ENCODE assay signal across 8 cellular contexts in the genomic region with DNA sequence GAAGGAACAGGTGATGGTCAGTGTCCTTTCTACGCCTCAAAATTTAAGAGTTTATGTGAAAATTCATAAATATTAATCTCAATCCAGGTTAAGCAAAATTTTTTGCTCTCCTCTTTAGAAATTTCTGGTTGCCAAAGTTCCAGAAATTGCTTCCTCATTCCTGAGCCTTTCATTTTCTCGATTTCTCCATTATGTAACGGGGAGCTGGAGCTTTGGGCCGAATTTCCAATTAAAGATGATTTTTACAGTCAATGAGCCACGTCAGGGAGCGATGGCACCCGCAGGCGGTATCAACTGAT. TPM values are rescaled to one million over a fixed set of nuclear protein-coding genes. Genes with fewer than 3 reads are reported as not detected.
DNase-seq lines count a peak whose midpoint lies in the region; ATAC-seq and TF ChIP-seq lines count a peak whose summit lies in the region.

No MANE protein-coding gene starts in this region.

- peak overlapping the region; percentile 18 for H2AFZ ChIP-seq in mesenchymal stem cell (ENCODE audit: low read depth, low read length)

- no peak for TF ChIP-seq POLR2A in heart left ventricle (IDR thresholded peaks at IDR 0.05)

- no peak overlapping the region for H3K14ac ChIP-seq in mesenchymal stem cell (ENCODE audit: low read length in 2 of 2)

- 12 to 14% (median 14%) methylated on average over 8 of the region's 8 CpGs for WGBS in heart left ventricle, 4 donors
- WGBS in mesenchymal stem cell: 1% methylated on average over 7 of the region's 8 CpGs

- intact Hi-C loops in heart left ventricle (cut with DNase I) (no loop called here), left cardiac atrium (cut with DNase I) (no loop called here), upper lobe of right lung (cut with DNase I) (no loop called here)

- peak overlapping the region; percentile 30 for H4K8ac ChIP-seq in mesenchymal stem cell (ENCODE audit: low read length)

- in situ Hi-C loops in brain microvascular endothelial cell (cut with HindIII; ENCODE audit: low pct_ligation_motif_present, low sequenced_read_pairs): no loop called here

- H2AK5ac ChIP-seq in mesenchymal stem cell (ENCODE audit: low read length, severe bottlenecking): no peak overlapping the region

- no peak overlapping the region for H3K4ac ChIP-seq in mesenchymal stem cell (ENCODE audit: low read depth in 1 of 2, low read length in 2 of 2)

- H2BK12ac ChIP-seq in mesenchymal stem cell (ENCODE audit: low read length in 2 of 2): no peak overlapping the region

- TF ChIP-seq CTCF in heart left ventricle (IDR thresholded peaks at IDR 0.05): no peak
- TF ChIP-seq CTCF in brain microvascular endothelial cell (IDR thresholded peaks at IDR 0.05; ENCODE audit: low read depth, low read length, missing control alignments): no peak
- no peak for TF ChIP-seq CTCF in upper lobe of right lung (IDR thresholded peaks at IDR 0.05)

- H2BK120ac ChIP-seq in mesenchymal stem cell (ENCODE audit: low read depth, low read length): no peak overlapping the region

- H3K36me3 ChIP-seq in heart left ventricle: no peaks in the 10 kb centered on the region
- H3K36me3 ChIP-seq in brain microvascular endothelial cell (replicated peaks): no peaks in the 10 kb centered on the region
- H3K36me3 ChIP-seq in mesenchymal stem cell (ENCODE audit: control insufficient read depth in 1 of 2, insufficient read depth in 2 of 2, low read depth in 1 of 2, low read length in 2 of 2): peaks cover 0 to 13% of the 10 kb centered on the region in 2 experiments
- no peaks in the 10 kb centered on the region for H3K36me3 ChIP-seq in upper lobe of right lung

- H3K9me3 ChIP-seq in heart left ventricle (no peaks in the 10 kb centered on the region), mesenchymal stem cell (ENCODE audit: control insufficient read depth, low read length) (no peaks in the 10 kb centered on the region), upper lobe of right lung (no peaks in the 10 kb centered on the region)

- ATAC-seq in heart left ventricle: no peak
- no peak for ATAC-seq in left cardiac atrium
- ATAC-seq in upper lobe of right lung: no peak
- no peak for ATAC-seq in GM21423 (IDR thresholded peaks at IDR 0.05; ENCODE audit: unreplicated experiment)
- no peak for ATAC-seq in HG02973 (IDR thresholded peaks at IDR 0.05; ENCODE audit: unreplicated experiment)

- peak overlapping the region; percentile 95 for H3K9ac ChIP-seq in mesenchymal stem cell (ENCODE audit: low read length)

- no peaks in the 10 kb centered on the region for H3K27me3 ChIP-seq in heart left ventricle
- H3K27me3 ChIP-seq in brain microvascular endothelial cell (replicated peaks): no peaks in the 10 kb centered on the region
- H3K27me3 ChIP-seq in mesenchymal stem cell (ENCODE audit: control insufficient read depth in 1 of 2, insufficient read depth in 1 of 2, low read length in 2 of 2): peaks cover 0 to 9% of the 10 kb centered on the region in 2 experiments
- no peaks in the 10 kb centered on the region for H3K27me3 ChIP-seq in upper lobe of right lung

- H4K91ac ChIP-seq in mesenchymal stem cell (ENCODE audit: low read length): no peak overlapping the region

- H2BK15ac ChIP-seq in mesenchymal stem cell (ENCODE audit: low read depth, poor library complexity, severe bottlenecking): no peak overlapping the region

- H3K18ac ChIP-seq in mesenchymal stem cell (ENCODE audit: low read depth in 1 of 2, low read length in 2 of 2): peak overlapping the region; percentile 43 to 92

- peak overlapping the region; percentile 72 to 98 (median 88) for H3K4me3 ChIP-seq in heart left ventricle
- H3K4me3 ChIP-seq in brain microvascular endothelial cell (ENCODE audit: low read depth, low read length): peak overlapping the region; percentile 64
- H3K4me3 ChIP-seq in mesenchymal stem cell (ENCODE audit: insufficient read depth in 1 of 2, low read depth in 1 of 2, low read length in 2 of 2): peak overlapping the region; percentile 77 to 80
- H3K4me3 ChIP-seq in upper lobe of right lung: peak overlapping the region; percentile 85

- peaks cover 4% of the 10 kb centered on the region for H3K79me1 ChIP-seq in mesenchymal stem cell (replicated peaks; ENCODE audit: low read length, poor library complexity, severe bottlenecking)

- H2BK5ac ChIP-seq in mesenchymal stem cell (ENCODE audit: low read depth, low read length, poor library complexity, severe bottlenecking): no peak overlapping the region

- DNase-seq in heart left ventricle (no peak), left cardiac atrium (no peak), brain microvascular endothelial cell (no peak), mesenchymal stem cell (no peak), upper lobe of right lung (no peak), NCI-H446 treated with DMSO at 0.1 percent for 48 hours (lab: John Stamatoyannopoulos, UW) (no peak)

- H3K4me2 ChIP-seq in mesenchymal stem cell (ENCODE audit: low read length, poor library complexity, severe bottlenecking): peak overlapping the region; percentile 76

- no peak overlapping the region for H3K23ac ChIP-seq in mesenchymal stem cell (ENCODE audit: low read length in 2 of 2)

- H3K4me1 ChIP-seq in heart left ventricle (peaks cover 3 to 62% (median 29%) of the 10 kb centered on the region in 12 donors), mesenchymal stem cell (ENCODE audit: control insufficient read depth, insufficient read depth, low read depth, low read length) (peaks cover 2% of the 10 kb centered on the region), upper lobe of right lung (peaks cover 32% of the 10 kb centered on the region)

- peak overlapping the region; percentile 90 to 100 (median 96) for H3K27ac ChIP-seq in heart left ventricle
- H3K27ac ChIP-seq in brain microvascular endothelial cell: peak overlapping the region; percentile 62
- peak overlapping the region; percentile 55 for H3K27ac ChIP-seq in mesenchymal stem cell (ENCODE audit: low read length, poor library complexity, severe bottlenecking)
- H3K27ac ChIP-seq in upper lobe of right lung: peak overlapping the region; percentile 95

RNA-seq across cellular contexts. Expression of gene PRNP, which starts 0.4 kb away (rescaled TPM):
- total RNA-seq in heart left ventricle (100 to 1,000 TPM; 127 to 247 (median 158) TPM), left cardiac atrium (100 to 1,000 TPM; 138 to 145 TPM), upper lobe of right lung (96.2 TPM)
- polyA plus RNA-seq in heart left ventricle: 100 to 1,000 TPM in 1 of 2 donors, 10 to 100 TPM in 1; 78.8 to 137 TPM
- 154 TPM for polyA plus RNA-seq in mesenchymal stem cell (2013, experiment 1 of 2)
- 155 TPM for polyA plus RNA-seq in mesenchymal stem cell (2013, experiment 2 of 2)

RNA-seq across cellular contexts. Expression of gene PRND, which starts 35.8 kb away (rescaled TPM):
- under 1 TPM in 4 of 9 donors, not detected in 5; 0.06 to 0.45 (median 0.25) TPM for total RNA-seq in heart left ventricle
- not detected for polyA plus RNA-seq in heart left ventricle
- total RNA-seq in left cardiac atrium: not detected
- polyA plus RNA-seq in mesenchymal stem cell (2013, experiment 1 of 2): not detected
- polyA plus RNA-seq in mesenchymal stem cell (2013, experiment 2 of 2): not detected
- 0.43 TPM for total RNA-seq in upper lobe of right lung
